Comparison of ENCODE assay signal across 12 cellular contexts in the genomic region with DNA sequence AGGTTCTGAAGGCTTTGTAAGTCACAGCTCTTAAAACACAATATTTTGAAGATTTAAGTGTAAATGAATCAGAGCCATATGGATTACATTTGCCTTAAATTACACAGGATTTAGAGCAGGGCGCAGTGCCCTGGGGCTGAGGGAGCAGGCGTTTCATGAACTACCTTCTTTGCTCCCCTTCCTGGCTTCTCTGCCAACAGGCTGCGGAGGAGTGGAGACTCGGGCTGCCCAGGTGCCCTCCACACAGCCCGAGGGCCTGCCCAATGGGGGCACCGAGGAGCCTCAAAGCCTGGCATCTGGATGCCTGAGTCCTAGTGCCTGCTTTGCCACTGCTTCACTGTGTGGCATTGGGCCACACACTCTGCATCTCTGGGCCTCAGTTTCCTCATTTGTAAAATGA.
A peak's percentile ranks its signal among the peaks of the same experiment; 100 is the strongest.
DNase-seq lines count a peak whose midpoint lies in the region; ATAC-seq and TF ChIP-seq lines count a peak whose summit lies in the region.
"Had no signal": no experiment of that assay in that cellular context is flagged by ENCODE, and none has a peak within 500 bp of the region (broad histone marks: within the 10 kb centered on the region; RNA-seq: fewer than 3 reads in every experiment).

No MANE protein-coding gene starts in this region.

- peak; percentile 7 for DNase-seq in right atrium auricular region (ENCODE audit: low spot score)
- no peak for DNase-seq in Right ventricle myocardium inferior (ENCODE audit: missing footprints)
- peak; percentile 18 for DNase-seq in adipocyte (ENCODE audit: low read depth)
- DNase-seq in foreskin keratinocyte, result no peak
- DNase-seq in GM19238 (ENCODE audit: insufficient read length, low spot score), result no peak
- no peak for DNase-seq in NCI-H1436 treated with DMSO at 0.1 percent for 48 hours (lab: John Stamatoyannopoulos, UW)
- DNase-seq in midbrain (lab: John Stamatoyannopoulos, UW), result no peak
- DNase-seq: Caco-2; CD4-positive, alpha-beta T cell; HCEC 1CT had no signal

- H3K27ac ChIP-seq in right atrium auricular region (no peak overlapping the region), foreskin keratinocyte (no peak overlapping the region)
- H3K27ac ChIP-seq: C4-2B had no signal

- TF ChIP-seq CTCF in right atrium auricular region (IDR thresholded peaks at IDR 0.05) (no peak), foreskin keratinocyte (conservative IDR thresholded peaks at IDR 0.05) (no peak)

- H3K27me3 ChIP-seq in right atrium auricular region (no peaks in the 10 kb centered on the region), adipocyte (replicated peaks; ENCODE audit: control insufficient read depth, insufficient read depth, low read length) (peaks cover 29% of the 10 kb centered on the region), foreskin keratinocyte (no peaks in the 10 kb centered on the region)

- H3K9ac ChIP-seq in adipocyte (ENCODE audit: low read length), result no peak overlapping the region

- H3K4me3 ChIP-seq in right atrium auricular region (no peak overlapping the region), adipocyte (ENCODE audit: low read length) (no peak overlapping the region)
- H3K4me3 ChIP-seq: GM23338 had no signal

- H3K9me3 ChIP-seq in right atrium auricular region (no peaks in the 10 kb centered on the region), adipocyte (ENCODE audit: control insufficient read depth, low read length) (no peaks in the 10 kb centered on the region)
- H3K9me3 ChIP-seq: Caco-2 had no signal

- no peak for ATAC-seq in Right ventricle myocardium inferior
- peak; percentile 23 for ATAC-seq in foreskin keratinocyte
- ATAC-seq: GM23338 had no signal

- intact Hi-C loops in Right ventricle myocardium inferior (cut with DNase I), result no loop called here

- H3K4me1 ChIP-seq in right atrium auricular region, result no peaks in the 10 kb centered on the region
- H3K4me1 ChIP-seq in adipocyte (ENCODE audit: control insufficient read depth, insufficient read depth, low read length), result no peaks in the 10 kb centered on the region
- no peaks in the 10 kb centered on the region for H3K4me1 ChIP-seq in foreskin keratinocyte
- H3K4me1 ChIP-seq: Caco-2 had no signal

- H3K36me3 ChIP-seq in right atrium auricular region (no peaks in the 10 kb centered on the region), adipocyte (ENCODE audit: control insufficient read depth, insufficient read depth, low read length, severe bottlenecking) (no peaks in the 10 kb centered on the region)

Comparison
In these comparisons a context has a peak if more than half of its experiments do, and no peak if none do; other contexts are left out.
1. DNase-seq: peak in right atrium auricular region (single experiment) and adipocyte (single experiment); none in Right ventricle myocardium inferior (single experiment), foreskin keratinocyte (0 of 2), GM19238 (single experiment), NCI-H1436 treated with DMSO at 0.1 percent for 48 hours (single experiment) and midbrain (single experiment).